ENCODE assay signal across 8 cellular contexts in genomic region chr2:158456309-158457066, GRCh38. TPM values are rescaled to one million over a fixed set of nuclear protein-coding genes. Genes with fewer than 3 reads are reported as not detected.
DNase-seq lines count a peak whose midpoint lies in the region; ATAC-seq and TF ChIP-seq lines count a peak whose summit lies in the region.

CCDC148 (minus strand) TSS chr2:158456753; CDS start chr2:158456439, 314 bp downstream.
A gene with protein sequence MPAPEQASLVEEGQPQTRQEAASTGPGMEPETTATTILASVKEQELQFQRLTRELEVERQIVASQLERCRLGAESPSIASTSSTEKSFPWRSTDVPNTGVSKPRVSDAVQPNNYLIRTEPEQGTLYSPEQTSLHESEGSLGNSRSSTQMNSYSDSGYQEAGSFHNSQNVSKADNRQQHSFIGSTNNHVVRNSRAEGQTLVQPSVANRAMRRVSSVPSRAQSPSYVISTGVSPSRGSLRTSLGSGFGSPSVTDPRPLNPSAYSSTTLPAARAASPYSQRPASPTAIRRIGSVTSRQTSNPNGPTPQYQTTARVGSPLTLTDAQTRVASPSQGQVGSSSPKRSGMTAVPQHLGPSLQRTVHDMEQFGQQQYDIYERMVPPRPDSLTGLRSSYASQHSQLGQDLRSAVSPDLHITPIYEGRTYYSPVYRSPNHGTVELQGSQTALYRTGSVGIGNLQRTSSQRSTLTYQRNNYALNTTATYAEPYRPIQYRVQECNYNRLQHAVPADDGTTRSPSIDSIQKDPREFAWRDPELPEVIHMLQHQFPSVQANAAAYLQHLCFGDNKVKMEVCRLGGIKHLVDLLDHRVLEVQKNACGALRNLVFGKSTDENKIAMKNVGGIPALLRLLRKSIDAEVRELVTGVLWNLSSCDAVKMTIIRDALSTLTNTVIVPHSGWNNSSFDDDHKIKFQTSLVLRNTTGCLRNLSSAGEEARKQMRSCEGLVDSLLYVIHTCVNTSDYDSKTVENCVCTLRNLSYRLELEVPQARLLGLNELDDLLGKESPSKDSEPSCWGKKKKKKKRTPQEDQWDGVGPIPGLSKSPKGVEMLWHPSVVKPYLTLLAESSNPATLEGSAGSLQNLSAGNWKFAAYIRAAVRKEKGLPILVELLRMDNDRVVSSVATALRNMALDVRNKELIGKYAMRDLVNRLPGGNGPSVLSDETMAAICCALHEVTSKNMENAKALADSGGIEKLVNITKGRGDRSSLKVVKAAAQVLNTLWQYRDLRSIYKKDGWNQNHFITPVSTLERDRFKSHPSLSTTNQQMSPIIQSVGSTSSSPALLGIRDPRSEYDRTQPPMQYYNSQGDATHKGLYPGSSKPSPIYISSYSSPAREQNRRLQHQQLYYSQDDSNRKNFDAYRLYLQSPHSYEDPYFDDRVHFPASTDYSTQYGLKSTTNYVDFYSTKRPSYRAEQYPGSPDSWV (plus strand): TSS chr2:158456952. CDS start chr2:158533185, 76,233 bp downstream.

- TF ChIP-seq CTCF in CD14-positive monocyte (IDR thresholded peaks at IDR 0.05) (no peak), right lobe of liver (IDR thresholded peaks at IDR 0.05) (peak in 2 of 4 donors; percentile 13 to 18)

- H3K36me3 Mint-ChIP-seq in CD14-positive monocyte = no peaks in the 10 kb centered on the region
- no peaks in the 10 kb centered on the region for H3K36me3 Mint-ChIP-seq in activated CD4-positive, alpha-beta memory T cell treated with anti-CD3 and anti-CD28 coated beads for 36 hours

- peak; percentile 83 for DNase-seq in CD14-positive monocyte (ENCODE audit: low spot score)
- peak; percentile 95 for DNase-seq in NCI-H748 treated with DMSO at 0.1 percent for 48 hours (lab: John Stamatoyannopoulos, UW)
- DNase-seq in activated CD4-positive, alpha-beta memory T cell treated with anti-CD3 and anti-CD28 coated beads for 36 hours = peak; percentile 94
- DNase-seq in dermis microvascular lymphatic vessel endothelial cell (ENCODE audit: low read depth in 2 of 2) = peak; percentile 75 to 94
- peak; percentile 92 to 93 (median 92) for DNase-seq in right lobe of liver
- DNase-seq in stimulated activated CD4-positive, alpha-beta T cell treated with anti-CD3 and anti-CD28 coated beads, Interleukin-4, amount 100 ng/mL, for 1 hour = peak; percentile 85

- no peaks in the 10 kb centered on the region for H3K36me3 ChIP-seq in right lobe of liver

- CTCF ChIA-PET in activated CD4-positive, alpha-beta memory T cell treated with anti-CD3 and anti-CD28 coated beads for 36 hours (lab: Charles Lee) = interaction anchor here (1.0 to 3.9 kb wide), 7 partner anchors 10 to 946 kb away, joined by 3 to 19 read pairs (median 3); no protein-coding TSS in a partner anchor

- peak within 1 kb of the TSS; percentile 90 to 94 (median 94) for H3K27ac ChIP-seq in right lobe of liver

- H3K4me1 Mint-ChIP-seq in CD14-positive monocyte = peaks cover 31% of the 10 kb centered on the region
- H3K4me1 Mint-ChIP-seq in activated CD4-positive, alpha-beta memory T cell treated with anti-CD3 and anti-CD28 coated beads for 36 hours (ENCODE audit: low read depth) = peaks cover 28% of the 10 kb centered on the region

- peaks cover 0 to 19% (median 7%) of the 10 kb centered on the region in 4 donors for H3K4me1 ChIP-seq in right lobe of liver

- peak within 1 kb of the TSS; percentile 85 to 92 (median 86) for H3K4me3 ChIP-seq in right lobe of liver

- H3K9me3 ChIP-seq in right lobe of liver = no peaks in the 10 kb centered on the region

- under 1% methylated on average over 17 of the region's 48 CpGs for WGBS in right lobe of liver (ENCODE audit: insufficient coverage, low coverage, low lambda C conversion rate, missing lambda C conversion rate)

- ATAC-seq in GM19397 (IDR thresholded peaks at IDR 0.05; ENCODE audit: unreplicated experiment) = peak; percentile 94
- ATAC-seq in HG03558 (IDR thresholded peaks at IDR 0.05; ENCODE audit: extremely low read depth, unreplicated experiment) = peak; percentile 93
- ATAC-seq in right lobe of liver = peak; percentile 82 to 89 (median 85)

- H3K27me3 Mint-ChIP-seq in CD14-positive monocyte (ENCODE audit: low read depth in 3 of 3) = peaks cover 6 to 20% (median 15%) of the 10 kb centered on the region in 3 donors
- no peaks in the 10 kb centered on the region for H3K27me3 Mint-ChIP-seq in activated CD4-positive, alpha-beta memory T cell treated with anti-CD3 and anti-CD28 coated beads for 36 hours

- intact Hi-C loops in CD14-positive monocyte (cut with micrococcal nuclease) (no loop called here), right lobe of liver (cut with DNase I) (no loop called here)
- intact Hi-C loops in activated CD4-positive, alpha-beta memory T cell treated with anti-CD3 and anti-CD28 coated beads for 36 hours (cut with micrococcal nuclease) = loop anchor here (1.0 to 10.0 kb wide), 7 partner anchors 50 to 972 kb away; partner anchors contain the start of gene ACVR1C

- TF ChIP-seq POLR2A in right lobe of liver (IDR thresholded peaks at IDR 0.05) = peak; percentile 69

- H3K4me3 Mint-ChIP-seq in CD14-positive monocyte = peak within 1 kb of the TSS; percentile 96 to 98
- H3K4me3 Mint-ChIP-seq in activated CD4-positive, alpha-beta memory T cell treated with anti-CD3 and anti-CD28 coated beads for 36 hours = peak within 1 kb of the TSS; percentile 93

- no peaks in the 10 kb centered on the region for H3K27me3 ChIP-seq in right lobe of liver

- peak within 1 kb of the TSS; percentile 77 to 93 (median 82) for H3K27ac Mint-ChIP-seq in CD14-positive monocyte
- H3K27ac Mint-ChIP-seq in activated CD4-positive, alpha-beta memory T cell treated with anti-CD3 and anti-CD28 coated beads for 36 hours = peak within 1 kb of the TSS; percentile 72

- H3K9me3 Mint-ChIP-seq in CD14-positive monocyte = no peaks in the 10 kb centered on the region
- no peaks in the 10 kb centered on the region for H3K9me3 Mint-ChIP-seq in activated CD4-positive, alpha-beta memory T cell treated with anti-CD3 and anti-CD28 coated beads for 36 hours

- POLR2A ChIA-PET in activated CD4-positive, alpha-beta memory T cell treated with anti-CD3 and anti-CD28 coated beads for 36 hours (lab: Charles Lee) = interaction anchor here (1.3 kb wide), 1 partner anchor 11 kb away, joined by 3 read pairs; no protein-coding TSS in a partner anchor

RNA-seq across cellular contexts. Expression of gene CCDC148, which starts in this region (rescaled TPM):
- polyA plus RNA-seq in CD14-positive monocyte = not detected
- under 1 TPM in 1 of 2 experiments, not detected in 1; 0.29 TPM for total RNA-seq in activated CD4-positive, alpha-beta memory T cell treated with anti-CD3 and anti-CD28 coated beads for 36 hours
- total RNA-seq in dermis microvascular lymphatic vessel endothelial cell = 0.13 TPM in 2 replicates
- total RNA-seq in right lobe of liver = under 1 TPM in 5 of 6 experiments, not detected in 1; 0.12 to 0.53 (median 0.20) TPM

RNA-seq across cellular contexts. Expression of the second gene that starts in this region (rescaled TPM):
- under 1 TPM; 0.33 to 0.73 TPM for polyA plus RNA-seq in CD14-positive monocyte
- 10 to 100 TPM; 41.4 to 43.1 TPM for total RNA-seq in activated CD4-positive, alpha-beta memory T cell treated with anti-CD3 and anti-CD28 coated beads for 36 hours
- total RNA-seq in dermis microvascular lymphatic vessel endothelial cell (29.5 and 43.7 TPM in 2 replicates), right lobe of liver (10 to 100 TPM; 27.2 to 41.6 (median 33.2) TPM)

Comparison
In these comparisons a context has a peak if more than half of its experiments do, and no peak if none do; other contexts are left out.
1. Peak in every context shown above with its lines: DNase-seq, ATAC-seq, H3K4me3 ChIP-seq and H3K27ac ChIP-seq.
2. Peak in DNase-seq in CD14-positive monocyte; RNA of the genes that start here not detected or under 1 TPM.